In genomic region chr3:123750659-123751420, GRCh38 we compare ENCODE assay signal across 10 cellular contexts.
DNase-seq lines count a peak whose midpoint lies in the region; ATAC-seq and TF ChIP-seq lines count a peak whose summit lies in the region.
"Had no signal": no experiment of that assay in that cellular context is flagged by ENCODE, and none has a peak within 500 bp of the region (broad histone marks: within the 10 kb centered on the region; RNA-seq: fewer than 3 reads in every experiment).

No MANE protein-coding gene starts in this region.

- BruUV-seq in HCT116 (replicated peaks; lab: Mats Ljungman, UMichigan), result no TSS peak

- no peak for TF ChIP-seq POLR2A in HCT116 (IDR thresholded peaks at IDR 0.05; ENCODE audit: borderline replicate concordance, extremely low read depth, insufficient read depth, insufficient read length)

- H3K4me2 ChIP-seq in HCT116 (ENCODE audit: low read length) (peak overlapping the region; percentile 65), hepatocyte (peak overlapping the region; percentile 14)

- H3K79me2 ChIP-seq in HCT116 (ENCODE audit: insufficient read depth, low read length) (no peaks in the 10 kb centered on the region), hepatocyte (no peaks in the 10 kb centered on the region)

- H3K27me3 ChIP-seq in HCT116 (ENCODE audit: insufficient read depth, low read length), result no peaks in the 10 kb centered on the region
- no peaks in the 10 kb centered on the region for H3K27me3 ChIP-seq in hepatocyte
- H3K27me3 ChIP-seq in skeletal muscle tissue (ENCODE audit: control insufficient read depth in 3 of 3, insufficient read depth in 3 of 3, low read length in 3 of 3), result no peaks in the 10 kb centered on the region

- CTCF ChIA-PET in HCT116 (lab: Charles Lee), result no interaction called here

- H3K9ac ChIP-seq in HCT116 (ENCODE audit: low read length), result peak overlapping the region; percentile 25; the same call in 1 of the 2 replicates
- no peak overlapping the region for H3K9ac ChIP-seq in skeletal muscle tissue (ENCODE audit: low read depth in 1 of 3, low read length in 3 of 3)

- RAD21 ChIA-PET in HCT116 (lab: Charles Lee; ENCODE audit: low non-redundant PET in 1 of 2, low total read pairs in 2 of 2, uncharacterized antibody in 2 of 2, unreplicated experiment in 2 of 2), result interaction anchor here (0.7 to 1.0 kb wide), 2 partner anchors 27 to 129 kb away, joined by 3 to 4 read pairs; no protein-coding TSS in a partner anchor

- ATAC-seq in HCT116 (peak; percentile 94), HG03045 (IDR thresholded peaks at IDR 0.05; ENCODE audit: unreplicated experiment) (no peak)

- TF ChIP-seq CTCF in HCT116 (IDR thresholded peaks at IDR 0.05 in 2 of 3, conservative IDR thresholded peaks at IDR 0.05 in 1 of 3; ENCODE audit: borderline replicate concordance in 1 of 3, insufficient read depth in 1 of 3, low read depth in 2 of 3, low read length in 2 of 3) (no peak), hepatocyte (IDR thresholded peaks at IDR 0.05; ENCODE audit: poor library complexity) (no peak)

- H4K20me1 ChIP-seq in HCT116 (ENCODE audit: insufficient read depth), result no peaks in the 10 kb centered on the region
- no peaks in the 10 kb centered on the region for H4K20me1 ChIP-seq in hepatocyte (ENCODE audit: insufficient read depth, poor library complexity, severe bottlenecking)

- intact Hi-C loops in HCT116 (cut with micrococcal nuclease), result no loop called here

- H2AFZ ChIP-seq in HCT116 (ENCODE audit: low read depth, low read length, poor library complexity, severe bottlenecking) (peak overlapping the region; percentile 29), hepatocyte (no peak overlapping the region)

- H3K27ac ChIP-seq in HCT116 (ENCODE audit: low read depth, low read length) (peak overlapping the region; percentile 53; the same call in 1 of the 2 replicates), hepatocyte (peak overlapping the region; percentile 50), skeletal muscle tissue (ENCODE audit: low read depth, low read length) (peak overlapping the region; percentile 20)

- POLR2A ChIA-PET in HCT116 (lab: Charles Lee), result no interaction called here

- 75% methylated on average over 3 of the region's 3 CpGs for WGBS in hepatocyte (ENCODE audit: low lambda C conversion rate, missing lambda C conversion rate)

- no peaks in the 10 kb centered on the region for H3K9me2 ChIP-seq in HCT116 (ENCODE audit: insufficient read depth)
- no peaks in the 10 kb centered on the region for H3K9me2 ChIP-seq in hepatocyte (replicated peaks; ENCODE audit: insufficient read depth)

- H3K4me3 ChIP-seq in HCT116 (replicated peaks in 1 of 2; ENCODE audit: low read depth in 1 of 2, low read length in 2 of 2), result peak overlapping the region in 1 of 2 experiments; percentile 6; a peak in 1 of 4 replicates
- H3K4me3 ChIP-seq in hepatocyte, result no peak overlapping the region
- no peak overlapping the region for H3K4me3 ChIP-seq in skeletal muscle tissue (ENCODE audit: low read length in 3 of 3)

- peak; percentile 28 for DNase-seq in HCT116 (ENCODE audit: low read depth, low spot score)
- DNase-seq in amniotic epithelial cell (ENCODE audit: low read depth), result peak; percentile 93
- DNase-seq in hepatocyte (ENCODE audit: low spot score), result peak; percentile 45
- DNase-seq in NCI-H82 treated with DMSO at 0.1 percent for 48 hours (lab: John Stamatoyannopoulos, UW; ENCODE audit: unreplicated experiment), result no peak
- DNase-seq in NCI-H1417 (lab: John Stamatoyannopoulos, UW), result no peak
- no peak for DNase-seq in NCI-H345 (lab: John Stamatoyannopoulos, UW)
- DNase-seq: activated gamma-delta T cell treated with Interleukin-2 at 50 U/mL for 16 hours, NCI-H1092 treated with DMSO at 0.1 percent for 48 hours had no signal

- no peak for TF ChIP-seq RAD21 in HCT116 (IDR thresholded peaks at IDR 0.05; ENCODE audit: low read depth)

- peaks cover 27 to 42% of the 10 kb centered on the region in 2 experiments for H3K4me1 ChIP-seq in HCT116 (ENCODE audit: control insufficient read depth in 1 of 2, insufficient read depth in 2 of 2, low read length in 2 of 2)
- H3K4me1 ChIP-seq in hepatocyte (ENCODE audit: insufficient read depth), result peaks cover 22% of the 10 kb centered on the region
- H3K4me1 ChIP-seq in skeletal muscle tissue (ENCODE audit: control insufficient read depth in 3 of 3, insufficient read depth in 3 of 3, low read length in 3 of 3), result peaks cover 0 to 16% (median 6%) of the 10 kb centered on the region in 3 donors

- H3K9me3 ChIP-seq in HCT116 (ENCODE audit: control insufficient read depth in 1 of 2, insufficient read depth in 1 of 2, low read depth in 1 of 2, low read length in 2 of 2), result no peaks in the 10 kb centered on the region
- no peaks in the 10 kb centered on the region for H3K9me3 ChIP-seq in hepatocyte (ENCODE audit: low read depth)
- H3K9me3 ChIP-seq in skeletal muscle tissue (ENCODE audit: control insufficient read depth in 3 of 3, low read length in 3 of 3), result no peaks in the 10 kb centered on the region

- H3K36me3 ChIP-seq in HCT116 (ENCODE audit: control insufficient read depth in 1 of 2, insufficient read depth in 2 of 2, low read length in 2 of 2), result no peaks in the 10 kb centered on the region
- no peaks in the 10 kb centered on the region for H3K36me3 ChIP-seq in hepatocyte (replicated peaks; ENCODE audit: insufficient read depth, low read depth)
- H3K36me3 ChIP-seq in skeletal muscle tissue (ENCODE audit: control insufficient read depth in 3 of 3, insufficient read depth in 3 of 3, low read length in 3 of 3), result no peaks in the 10 kb centered on the region

TF ChIP-seq in HCT116, 20 proteins besides CTCF, POLR2A, EP300 and RAD21:
- TF ChIP-seq EGR1 (IDR thresholded peaks at IDR 0.05; ENCODE audit: low read depth) (no peak), CBX3 (IDR thresholded peaks at IDR 0.05; ENCODE audit: low read depth) (peak; percentile 46; the same call in 1 of the 2 replicates), SRF (IDR thresholded peaks at IDR 0.05; ENCODE audit: low read depth) (no peak), ELF1 (IDR thresholded peaks at IDR 0.05; ENCODE audit: borderline replicate concordance, low read depth) (no peak), SP1 (IDR thresholded peaks at IDR 0.05; ENCODE audit: low read depth) (peak; percentile 62), JUND (IDR thresholded peaks at IDR 0.05) (peak; percentile 58), YY1 (IDR thresholded peaks at IDR 0.05; ENCODE audit: extremely low read depth, insufficient replicate concordance, low read depth, low read length) (no peak), MAX (IDR thresholded peaks at IDR 0.05) (no peak), FOSL1 (IDR thresholded peaks at IDR 0.05; ENCODE audit: low read depth) (peak; percentile 62), ZNF274 (IDR thresholded peaks at IDR 0.05; ENCODE audit: low read depth, low read length) (no peak)

Comparison
In these comparisons a context has a peak if more than half of its experiments do, and no peak if none do; other contexts are left out.
1. DNase-seq: peak in HCT116 (single experiment), amniotic epithelial cell (single experiment) and hepatocyte (single experiment); none in NCI-H82 treated with DMSO at 0.1 percent for 48 hours (single experiment), NCI-H1417 (0 of 3) and NCI-H345 (single experiment).
2. Peak in every context shown above with its lines, with median percentiles within 50 percentile points of each other: H3K27ac ChIP-seq.